18 cellular contexts compared by ENCODE assay signal in the genomic region with DNA sequence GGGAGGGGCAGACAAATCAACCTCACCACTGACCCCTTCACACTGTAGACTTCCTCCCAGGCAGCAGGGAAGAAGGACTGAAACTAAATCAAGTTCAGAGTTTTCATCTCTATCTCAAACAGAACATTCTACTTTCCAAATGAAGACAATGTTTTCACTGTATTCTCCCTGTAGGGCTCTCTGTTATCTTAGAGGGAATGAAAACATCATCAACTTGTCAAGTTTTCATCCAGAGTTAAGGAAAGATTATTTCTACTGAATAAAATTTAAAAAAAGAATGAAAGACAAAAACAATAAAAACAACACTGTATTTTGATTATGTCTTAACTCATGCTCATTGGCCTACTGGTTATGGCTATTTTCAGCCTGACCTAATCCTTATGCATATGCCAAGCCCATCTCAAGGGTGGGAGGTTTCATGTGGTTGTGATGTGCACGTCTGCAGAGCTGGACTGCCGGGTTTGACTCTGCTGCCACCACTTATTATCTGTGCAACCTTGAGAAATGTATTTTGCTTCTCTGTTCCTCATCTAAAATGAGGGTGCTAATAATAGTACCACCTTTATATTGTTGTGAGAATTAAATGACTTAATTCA.
DNase-seq lines count a peak whose midpoint lies in the region; ATAC-seq, FAIRE-seq and TF ChIP-seq lines count a peak whose summit lies in the region.
"Had no signal": no experiment of that assay in that cellular context is flagged by ENCODE, and none has a peak within 500 bp of the region (broad histone marks: within the 10 kb centered on the region; RNA-seq: fewer than 3 reads in every experiment).

No MANE protein-coding gene starts in this region.

- TF ChIP-seq CTCF in left lung (IDR thresholded peaks at IDR 0.05) = no peak

- FAIRE-seq in small intestine (lab: Jason Lieb, UNC) = no peak
- FAIRE-seq: A204.1 had no signal

- H3K27ac ChIP-seq in left lung (no peak overlapping the region), small intestine (ENCODE audit: low read depth in 1 of 2, low read length in 1 of 2) (no peak overlapping the region)
- H3K27ac ChIP-seq: neural progenitor cell, transverse colon had no signal

- H3K4me1 ChIP-seq in left lung (no peaks in the 10 kb centered on the region), small intestine (ENCODE audit: control insufficient read depth in 2 of 2, insufficient read depth in 1 of 2, low read depth in 1 of 2, low read length in 1 of 2) (no peaks in the 10 kb centered on the region)
- H3K4me1 ChIP-seq: Caco-2, neural progenitor cell, transverse colon had no signal

- DNase-seq in Right ventricle myocardium superior = no peak
- DNase-seq in left cardiac atrium = no peak
- DNase-seq in left lung = no peak
- no peak for DNase-seq in occipital lobe (lab: John Stamatoyannopoulos, UW)
- DNase-seq in NCI-H1105 (lab: John Stamatoyannopoulos, UW) = no peak
- no peak for DNase-seq in small intestine
- DNase-seq: activated CD4-positive, alpha-beta T cell treated with anti-CD3 and anti-CD28 coated beads for 48 hours; Caco-2; effector memory CD8-positive, alpha-beta T cell; head of caudate nucleus; Karpas-422; left colon; transverse colon had no signal

- WGBS in small intestine, 3 donors = 66 to 67% (median 67%) methylated on average over 2 of the region's 2 CpGs

- no peaks in the 10 kb centered on the region for H3K36me3 ChIP-seq in left lung
- H3K36me3 ChIP-seq in small intestine (ENCODE audit: control insufficient read depth in 2 of 2, insufficient read depth in 2 of 2, low read length in 2 of 2) = no peaks in the 10 kb centered on the region
- H3K36me3 ChIP-seq: neural progenitor cell, transverse colon had no signal

- H3K4me3 ChIP-seq in left lung (no peak overlapping the region), small intestine (ENCODE audit: low read depth in 1 of 2, low read length in 2 of 2) (no peak overlapping the region)
- H3K4me3 ChIP-seq: neural progenitor cell, skin epidermis, transverse colon had no signal

- ATAC-seq in Right ventricle myocardium superior (ENCODE audit: poor library complexity) (peak; percentile 36), left cardiac atrium (no peak), HG02571 (IDR thresholded peaks at IDR 0.05; ENCODE audit: unreplicated experiment) (peak; percentile 38), HG03460 (IDR thresholded peaks at IDR 0.05; ENCODE audit: unreplicated experiment) (peak; percentile 16), left lung (no peak)
- ATAC-seq: effector memory CD8-positive, alpha-beta T cell; left colon had no signal

- H3K9me3 ChIP-seq in left lung (no peaks in the 10 kb centered on the region), small intestine (ENCODE audit: control insufficient read depth, low read depth) (no peaks in the 10 kb centered on the region)
- H3K9me3 ChIP-seq: Caco-2, transverse colon had no signal

- H3K27me3 ChIP-seq in left lung (no peaks in the 10 kb centered on the region), small intestine (ENCODE audit: control insufficient read depth in 2 of 2, insufficient read depth in 2 of 2, low read length in 2 of 2) (no peaks in the 10 kb centered on the region)
- H3K27me3 ChIP-seq: neural progenitor cell, transverse colon had no signal

- intact Hi-C loops in Right ventricle myocardium superior (cut with DNase I) = no loop called here
- intact Hi-C loops in left cardiac atrium (cut with DNase I) = no loop called here
- intact Hi-C loops in left lung (cut with DNase I) = no loop called here

Comparison
In these comparisons a context has a peak if more than half of its experiments do, and no peak if none do; other contexts are left out.
1. ATAC-seq: peak in Right ventricle myocardium superior (single experiment), HG02571 (single experiment) and HG03460 (single experiment); none in left cardiac atrium (0 of 2) and left lung (single experiment).